Comparison of ENCODE assay signal across 29 cellular contexts in the genomic region with DNA sequence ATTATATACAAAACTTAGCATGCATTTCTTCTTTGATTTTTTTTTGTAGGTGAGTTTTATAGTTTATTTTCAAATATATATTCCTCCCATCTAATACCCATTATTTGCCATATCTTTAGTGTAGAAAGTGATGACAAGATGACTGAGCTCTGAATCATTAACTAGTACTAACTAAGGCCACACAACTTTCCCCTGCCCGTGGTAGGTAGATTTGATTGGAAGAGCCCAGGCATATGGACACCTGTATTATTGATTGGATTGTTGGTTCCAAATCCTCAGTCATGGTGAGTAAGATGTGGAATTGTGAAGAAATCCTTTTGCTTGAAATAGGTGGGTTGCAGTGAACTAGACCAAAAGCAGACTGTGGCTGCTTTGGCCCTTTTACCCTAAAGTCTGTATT.
"Had no signal": no experiment of that assay in that cellular context is flagged by ENCODE, and none has a peak within 500 bp of the region (broad histone marks: within the 10 kb centered on the region; RNA-seq: fewer than 3 reads in every experiment).

No MANE protein-coding gene starts in this region.

- H3K27ac ChIP-seq: dorsolateral prefrontal cortex, esophagus muscularis mucosa, heart right ventricle, neural progenitor cell, psoas muscle, right lobe of liver, testis, tibial artery had no signal

- H3K4me1 Mint-ChIP-seq: memory B cell; naive B cell; stimulated activated memory B cell treated with anti-CD40 and anti-IgM and Interleukin-4, amounts not matched to agents 10 μg/mL and 1 μg/mL and 100 μg/mL, for 72 hours had no signal

- H3K36me3 Mint-ChIP-seq: natural killer cell treated with Interleukin-12 subunit alpha and Interleukin-12 subunit beta and Interleukin-15 and Interleukin-18, amount 100 ng/mL, for 72 hours had no signal

- H3K4me3 ChIP-seq: dorsolateral prefrontal cortex, esophagus muscularis mucosa, heart right ventricle, lung, mucosa of descending colon, neural progenitor cell, psoas muscle, right lobe of liver, testis, tibial artery had no signal

- H3K4me3 Mint-ChIP-seq: memory B cell; naive B cell; natural killer cell treated with Interleukin-12 subunit alpha and Interleukin-12 subunit beta and Interleukin-15 and Interleukin-18, amount 100 ng/mL, for 72 hours; neural progenitor cell; stimulated activated memory B cell treated with anti-CD40 and anti-IgM and Interleukin-4, amounts not matched to agents 10 μg/mL and 1 μg/mL and 100 μg/mL, for 72 hours; type B pancreatic cell had no signal

- H3K27me3 ChIP-seq: dorsolateral prefrontal cortex, esophagus muscularis mucosa, heart right ventricle, neural progenitor cell, right lobe of liver, testis, tibial artery had no signal

- H3K9me3 Mint-ChIP-seq: memory B cell; naive B cell; natural killer cell treated with Interleukin-12 subunit alpha and Interleukin-12 subunit beta and Interleukin-15 and Interleukin-18, amount 100 ng/mL, for 72 hours; neural progenitor cell; stimulated activated memory B cell treated with anti-CD40 and anti-IgM and Interleukin-4, amounts not matched to agents 10 μg/mL and 1 μg/mL and 100 μg/mL, for 72 hours; type B pancreatic cell had no signal

- H3K27ac Mint-ChIP-seq: memory B cell; naive B cell; natural killer cell treated with Interleukin-12 subunit alpha and Interleukin-12 subunit beta and Interleukin-15 and Interleukin-18, amount 100 ng/mL, for 72 hours; neural progenitor cell; stimulated activated memory B cell treated with anti-CD40 and anti-IgM and Interleukin-4, amounts not matched to agents 10 μg/mL and 1 μg/mL and 100 μg/mL, for 72 hours; type B pancreatic cell had no signal

- H3K27me3 Mint-ChIP-seq: memory B cell; naive B cell; natural killer cell treated with Interleukin-12 subunit alpha and Interleukin-12 subunit beta and Interleukin-15 and Interleukin-18, amount 100 ng/mL, for 72 hours; stimulated activated memory B cell treated with anti-CD40 and anti-IgM and Interleukin-4, amounts not matched to agents 10 μg/mL and 1 μg/mL and 100 μg/mL, for 72 hours; type B pancreatic cell had no signal

- H3K36me3 ChIP-seq: right lobe of liver had no signal

- DNase-seq: central memory CD4-positive, alpha-beta T cell; dorsolateral prefrontal cortex; effector CD4-positive, alpha-beta T cell; foreskin melanocyte; glutamatergic neuron; heart right ventricle; hippocampal formation; islet precursor cell; kidney glomerular epithelial cell; left ventricle myocardium superior; mucosa of descending colon; naive B cell; psoas muscle; retina; right lobe of liver; small intestine; stimulated activated CD4-positive, alpha-beta T cell treated with anti-CD3 and anti-CD28 coated beads, Interleukin-15, amount 100 ng/mL, for 24 hours; stimulated activated CD4-positive, alpha-beta T cell treated with anti-CD3 and anti-CD28 coated beads, Interleukin-4, amount 100 ng/mL, for 24 hours; stimulated activated naive CD8-positive, alpha-beta T cell treated with anti-CD3 and anti-CD28 coated beads, Interleukin-15, Interleukin-2, amounts not matched to agents 100 U/mL and 50 U/mL, for 24 hours; substantia nigra; testis; tibial artery had no signal

- ATAC-seq: heart right ventricle; left ventricle myocardium superior; mucosa of descending colon; natural killer cell treated with Interleukin-12 subunit alpha and Interleukin-12 subunit beta and Interleukin-15 and Interleukin-18, amount 100 ng/mL, for 72 hours; psoas muscle; right lobe of liver; stimulated activated memory B cell treated with anti-CD40 and anti-IgM and Interleukin-4, amounts not matched to agents 10 μg/mL and 1 μg/mL and 100 μg/mL, for 72 hours; stimulated activated naive CD8-positive, alpha-beta T cell treated with anti-CD3 and anti-CD28 coated beads, Interleukin-15, Interleukin-2, amounts not matched to agents 100 U/mL and 50 U/mL, for 24 hours had no signal

- H3K9me3 ChIP-seq: esophagus muscularis mucosa, heart right ventricle, mucosa of descending colon, psoas muscle, right lobe of liver, testis, tibial artery had no signal

- H3K4me1 ChIP-seq: esophagus muscularis mucosa, heart right ventricle, neural progenitor cell, psoas muscle, right lobe of liver, testis, tibial artery had no signal
